9 cellular contexts compared by ENCODE assay signal in genomic region chr22:37077802-37078448, GRCh38. TPM values are rescaled to one million over a fixed set of nuclear protein-coding genes. Genes with fewer than 3 reads are reported as not detected.
DNase-seq lines count a peak whose midpoint lies in the region; ATAC-seq, FAIRE-seq and TF ChIP-seq lines count a peak whose summit lies in the region.
"Had no signal": no experiment of that assay in that cellular context is flagged by ENCODE, and none has a peak within 500 bp of the region (broad histone marks: within the 10 kb centered on the region; RNA-seq: fewer than 3 reads in every experiment).

No MANE protein-coding gene starts in this region.

- peak overlapping the region; percentile 97 for H3K27ac Mint-ChIP-seq in T-helper 1 cell treated with Interleukin-12 subunit alpha and Interleukin-12 subunit beta and Interleukin-4 antibody, amounts not matched to agents 30 μg/mL and 1 μg/mL, for 36 hours
- peak overlapping the region; percentile 92 for H3K27ac Mint-ChIP-seq in activated naive CD8-positive, alpha-beta T cell treated with anti-CD3 and anti-CD28 coated beads for 36 hours

- whole genome bisulfite sequencing in right cardiac atrium: 23% methylated on average over 15 of the region's 15 CpGs

- ATAC-seq in right cardiac atrium: peak; percentile 37 to 59
- ATAC-seq in GM19351 (IDR thresholded peaks at IDR 0.05; ENCODE audit: unreplicated experiment): no peak
- no peak for ATAC-seq in HG03097 (IDR thresholded peaks at IDR 0.05; ENCODE audit: low FRiP score, unreplicated experiment)

- intact Hi-C loops in right cardiac atrium (cut with DNase I): loop anchor here in 2 of 4 donors (2.0 to 10.0 kb wide), 4 partner anchors 87 to 187 kb away; no protein-coding TSS in a partner anchor

- H3K27ac ChIP-seq in right cardiac atrium (ENCODE audit: low read length): no peak overlapping the region

- FAIRE-seq in H54 (lab: Jason Lieb, UNC): no peak

- peaks cover 4% of the 10 kb centered on the region for H3K36me3 Mint-ChIP-seq in T-helper 1 cell treated with Interleukin-12 subunit alpha and Interleukin-12 subunit beta and Interleukin-4 antibody, amounts not matched to agents 30 μg/mL and 1 μg/mL, for 36 hours (ENCODE audit: low read depth)
- no peaks in the 10 kb centered on the region for H3K36me3 Mint-ChIP-seq in activated naive CD8-positive, alpha-beta T cell treated with anti-CD3 and anti-CD28 coated beads for 36 hours

- DNase-seq in Ammon's horn (ENCODE audit: low spot score) (peak; percentile 42), H54 (ENCODE audit: insufficient read length, low spot score) (peak; percentile 61), right cardiac atrium (peak; percentile 59 to 84 (median 82))
- DNase-seq in activated naive CD8-positive, alpha-beta T cell treated with anti-CD3 and anti-CD28 coated beads for 36 hours: peak; percentile 86
- DNase-seq in stimulated activated CD4-positive, alpha-beta T cell treated with anti-CD3 and anti-CD28 coated beads, Interleukin-15, amount 100 ng/mL, for 24 hours: peak; percentile 91

- no peaks in the 10 kb centered on the region for H3K4me1 ChIP-seq in right cardiac atrium (ENCODE audit: control insufficient read depth, insufficient read depth, low read length)

- H3K4me3 Mint-ChIP-seq in T-helper 1 cell treated with Interleukin-12 subunit alpha and Interleukin-12 subunit beta and Interleukin-4 antibody, amounts not matched to agents 30 μg/mL and 1 μg/mL, for 36 hours: peak overlapping the region; percentile 66
- H3K4me3 Mint-ChIP-seq in activated naive CD8-positive, alpha-beta T cell treated with anti-CD3 and anti-CD28 coated beads for 36 hours: no peak overlapping the region

- no peaks in the 10 kb centered on the region for H3K27me3 ChIP-seq in right cardiac atrium (ENCODE audit: control insufficient read depth, insufficient read depth)

- H3K4me3 ChIP-seq in right cardiac atrium (ENCODE audit: low read length): no peak overlapping the region

- no peak for TF ChIP-seq POLR2A in H54 (IDR thresholded peaks at IDR 0.05; ENCODE audit: low read depth, low read length)

- no peaks in the 10 kb centered on the region for H3K27me3 Mint-ChIP-seq in T-helper 1 cell treated with Interleukin-12 subunit alpha and Interleukin-12 subunit beta and Interleukin-4 antibody, amounts not matched to agents 30 μg/mL and 1 μg/mL, for 36 hours (ENCODE audit: low read depth)
- H3K27me3 Mint-ChIP-seq in activated naive CD8-positive, alpha-beta T cell treated with anti-CD3 and anti-CD28 coated beads for 36 hours: no peaks in the 10 kb centered on the region

- H3K4me1 Mint-ChIP-seq in T-helper 1 cell treated with Interleukin-12 subunit alpha and Interleukin-12 subunit beta and Interleukin-4 antibody, amounts not matched to agents 30 μg/mL and 1 μg/mL, for 36 hours (ENCODE audit: low read depth): peaks cover 52% of the 10 kb centered on the region
- peaks cover 46% of the 10 kb centered on the region for H3K4me1 Mint-ChIP-seq in activated naive CD8-positive, alpha-beta T cell treated with anti-CD3 and anti-CD28 coated beads for 36 hours

- no peaks in the 10 kb centered on the region for H3K9me3 ChIP-seq in right cardiac atrium (ENCODE audit: control insufficient read depth, low read length)

- H3K9me3 Mint-ChIP-seq in T-helper 1 cell treated with Interleukin-12 subunit alpha and Interleukin-12 subunit beta and Interleukin-4 antibody, amounts not matched to agents 30 μg/mL and 1 μg/mL, for 36 hours: no peaks in the 10 kb centered on the region
- H3K9me3 Mint-ChIP-seq in activated naive CD8-positive, alpha-beta T cell treated with anti-CD3 and anti-CD28 coated beads for 36 hours: no peaks in the 10 kb centered on the region

RNA-seq across cellular contexts. Expression of gene KCTD17, which starts 26.4 kb away (rescaled TPM):
- 10 to 100 TPM; 22.9 to 25.4 TPM for total RNA-seq in activated naive CD8-positive, alpha-beta T cell treated with anti-CD3 and anti-CD28 coated beads for 36 hours
- total RNA-seq in right cardiac atrium: 10 to 100 TPM; 24.8 to 37.8 (median 32.2) TPM
- polyA plus RNA-seq in right cardiac atrium: 34.4 TPM

RNA-seq across cellular contexts. Expression of gene TMPRSS6, which starts 31.6 kb away (rescaled TPM):
- total RNA-seq in activated naive CD8-positive, alpha-beta T cell treated with anti-CD3 and anti-CD28 coated beads for 36 hours: 1 to 10 TPM; 1.8 to 2.0 TPM
- not detected for total RNA-seq in right cardiac atrium
- not detected for polyA plus RNA-seq in right cardiac atrium
- total RNA-seq: urinary bladder had no signal

RNA-seq across cellular contexts. Expression of gene MPST, which starts 58.4 kb away (rescaled TPM):
- total RNA-seq in activated naive CD8-positive, alpha-beta T cell treated with anti-CD3 and anti-CD28 coated beads for 36 hours: 1 to 10 TPM; 5.5 to 5.6 TPM
- total RNA-seq in right cardiac atrium: 10 to 100 TPM; 49.6 to 65.7 (median 54.2) TPM
- 93.0 TPM for polyA plus RNA-seq in right cardiac atrium

RNA-seq across cellular contexts. Expression of gene TST, which starts 58.7 kb away (rescaled TPM):
- under 1 TPM; 0.68 to 0.80 TPM for total RNA-seq in activated naive CD8-positive, alpha-beta T cell treated with anti-CD3 and anti-CD28 coated beads for 36 hours
- total RNA-seq in right cardiac atrium: 10 to 100 TPM; 31.7 to 53.6 (median 36.6) TPM
- 67.9 TPM for polyA plus RNA-seq in right cardiac atrium

Comparison
In these comparisons a context has a peak if more than half of its experiments do, and no peak if none do; other contexts are left out.
1. ATAC-seq: peak in right cardiac atrium (2 of 2); none in GM19351 (single experiment) and HG03097 (single experiment).
2. RNA of gene MPST, which starts 58.4 kb away (total RNA-seq): 49.6 to 65.7 TPM in right cardiac atrium; 5.5 to 5.6 TPM in activated naive CD8-positive, alpha-beta T cell treated with anti-CD3 and anti-CD28 coated beads for 36 hours; every median in the first group is over 4 times any median in the second.
3. Peak in every context shown above with its lines, with median percentiles within 50 percentile points of each other: DNase-seq.